ENCODE assay signal across 8 cellular contexts in the genomic region with DNA sequence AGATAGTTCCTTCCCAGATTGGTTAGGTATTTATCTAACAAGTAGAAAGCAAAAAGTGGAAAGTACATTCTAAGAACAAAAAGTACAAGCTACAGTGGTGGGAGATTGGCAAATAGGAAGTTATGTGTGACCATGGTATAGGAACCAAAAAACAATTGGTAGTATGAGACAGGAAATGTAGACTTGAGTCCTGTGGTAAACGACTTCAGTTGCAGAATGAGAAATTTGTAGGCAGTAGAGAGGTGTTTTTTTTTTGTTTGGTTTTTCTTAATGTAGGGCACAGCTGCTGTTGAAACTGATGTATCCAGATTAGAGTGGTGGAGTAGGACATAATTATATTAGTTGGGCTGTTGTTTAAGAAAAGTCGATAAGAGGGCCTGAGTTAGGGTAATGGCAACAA.
A peak's percentile ranks its signal among the peaks of the same experiment; 100 is the strongest.
DNase-seq lines count a peak whose midpoint lies in the region; ATAC-seq and TF ChIP-seq lines count a peak whose summit lies in the region.

No MANE protein-coding gene starts in this region.

- H3K27me3 ChIP-seq in SJCRH30 (no peaks in the 10 kb centered on the region), suprapubic skin (no peaks in the 10 kb centered on the region)

- TF ChIP-seq EP300 in suprapubic skin (IDR thresholded peaks at IDR 0.05) = no peak

- no peaks in the 10 kb centered on the region for H3K27me3 Mint-ChIP-seq in activated T-cell treated with anti-CD3 and anti-CD28 coated beads, Interleukin-2, amount 50 U/mL, for 4 hours (ENCODE audit: low read depth)
- no peaks in the 10 kb centered on the region for H3K27me3 Mint-ChIP-seq in T-helper 17 cell
- H3K27me3 Mint-ChIP-seq in stimulated activated naive CD8-positive, alpha-beta T cell treated with anti-CD3 and anti-CD28 coated beads, Interleukin-15, Interleukin-2, amounts not matched to agents 100 ng/mL and 50 ng/mL, for 24 hours = no peaks in the 10 kb centered on the region

- TF ChIP-seq CTCF in suprapubic skin (IDR thresholded peaks at IDR 0.05) = no peak

- H3K4me1 ChIP-seq in SJCRH30 (no peaks in the 10 kb centered on the region), suprapubic skin (no peaks in the 10 kb centered on the region)

- peaks cover 11% of the 10 kb centered on the region for H3K9me3 Mint-ChIP-seq in activated T-cell treated with anti-CD3 and anti-CD28 coated beads, Interleukin-2, amount 50 U/mL, for 4 hours
- peaks cover 6% of the 10 kb centered on the region for H3K9me3 Mint-ChIP-seq in stimulated activated naive CD8-positive, alpha-beta T cell treated with anti-CD3 and anti-CD28 coated beads, Interleukin-15, Interleukin-2, amounts not matched to agents 100 ng/mL and 50 ng/mL, for 24 hours

- H3K27ac ChIP-seq in SJCRH30 (no peak overlapping the region), suprapubic skin (no peak overlapping the region)

- peaks cover 64% of the 10 kb centered on the region for H3K36me3 ChIP-seq in SJCRH30
- H3K36me3 ChIP-seq in suprapubic skin = peaks cover 22% of the 10 kb centered on the region

- ATAC-seq in activated T-cell treated with anti-CD3 and anti-CD28 coated beads, Interleukin-2, amount 50 U/mL, for 4 hours = peak; percentile 87 to 96
- ATAC-seq in HG03025 (IDR thresholded peaks at IDR 0.05; ENCODE audit: low FRiP score, unreplicated experiment) = peak; percentile 99
- ATAC-seq in T-helper 17 cell = peak; percentile 95

- TF ChIP-seq POLR2A in suprapubic skin (IDR thresholded peaks at IDR 0.05) = no peak

- H3K4me1 Mint-ChIP-seq in activated T-cell treated with anti-CD3 and anti-CD28 coated beads, Interleukin-2, amount 50 U/mL, for 4 hours (ENCODE audit: low read depth) = peaks cover 28% of the 10 kb centered on the region
- H3K4me1 Mint-ChIP-seq in T-helper 17 cell = peaks cover 22% of the 10 kb centered on the region
- peaks cover 23% of the 10 kb centered on the region for H3K4me1 Mint-ChIP-seq in stimulated activated naive CD8-positive, alpha-beta T cell treated with anti-CD3 and anti-CD28 coated beads, Interleukin-15, Interleukin-2, amounts not matched to agents 100 ng/mL and 50 ng/mL, for 24 hours (ENCODE audit: low read depth)

- peak overlapping the region; percentile 99 for H3K27ac Mint-ChIP-seq in T-helper 17 cell
- peak overlapping the region; percentile 82 for H3K27ac Mint-ChIP-seq in stimulated activated naive CD8-positive, alpha-beta T cell treated with anti-CD3 and anti-CD28 coated beads, Interleukin-15, Interleukin-2, amounts not matched to agents 100 ng/mL and 50 ng/mL, for 24 hours

- 78% methylated on average over 2 of the region's 2 CpGs for WGBS in suprapubic skin

- no peak for DNase-seq in activated T-cell treated with anti-CD3 and anti-CD28 coated beads, Interleukin-2, amount 50 U/mL, for 4 hours
- no peak for DNase-seq in activated T-cell treated with anti-CD3 and anti-CD28 coated beads, Interleukin-2, amount 50 U/mL, for 48 hours
- DNase-seq in T-helper 17 cell (no peak), SJCRH30 (no peak), NCI-H2081 treated with DMSO at 0.1 percent for 48 hours (lab: John Stamatoyannopoulos, UW) (no peak), suprapubic skin (ENCODE audit: low spot score in 2 of 2) (no peak)

- H3K4me3 ChIP-seq in SJCRH30 (no peak overlapping the region), suprapubic skin (no peak overlapping the region)

- no peaks in the 10 kb centered on the region for H3K9me3 ChIP-seq in T-helper 17 cell (ENCODE audit: control insufficient read depth, low read length, poor library complexity, severe bottlenecking)
- no peaks in the 10 kb centered on the region for H3K9me3 ChIP-seq in SJCRH30 (replicated peaks)
- H3K9me3 ChIP-seq in suprapubic skin = no peaks in the 10 kb centered on the region

- H3K4me3 Mint-ChIP-seq in activated T-cell treated with anti-CD3 and anti-CD28 coated beads, Interleukin-2, amount 50 U/mL, for 4 hours = peak overlapping the region; percentile 63
- H3K4me3 Mint-ChIP-seq in T-helper 17 cell = peak overlapping the region; percentile 85
- peak overlapping the region; percentile 57 for H3K4me3 Mint-ChIP-seq in stimulated activated naive CD8-positive, alpha-beta T cell treated with anti-CD3 and anti-CD28 coated beads, Interleukin-15, Interleukin-2, amounts not matched to agents 100 ng/mL and 50 ng/mL, for 24 hours

- H3K36me3 Mint-ChIP-seq in activated T-cell treated with anti-CD3 and anti-CD28 coated beads, Interleukin-2, amount 50 U/mL, for 4 hours (ENCODE audit: insufficient read depth) = peaks cover 34% of the 10 kb centered on the region
- peaks cover 9% of the 10 kb centered on the region for H3K36me3 Mint-ChIP-seq in T-helper 17 cell (ENCODE audit: low read depth)
- peaks cover 63% of the 10 kb centered on the region for H3K36me3 Mint-ChIP-seq in stimulated activated naive CD8-positive, alpha-beta T cell treated with anti-CD3 and anti-CD28 coated beads, Interleukin-15, Interleukin-2, amounts not matched to agents 100 ng/mL and 50 ng/mL, for 24 hours (ENCODE audit: low read depth)
